1 cellular context compared by ENCODE assay signal in the genomic region with DNA sequence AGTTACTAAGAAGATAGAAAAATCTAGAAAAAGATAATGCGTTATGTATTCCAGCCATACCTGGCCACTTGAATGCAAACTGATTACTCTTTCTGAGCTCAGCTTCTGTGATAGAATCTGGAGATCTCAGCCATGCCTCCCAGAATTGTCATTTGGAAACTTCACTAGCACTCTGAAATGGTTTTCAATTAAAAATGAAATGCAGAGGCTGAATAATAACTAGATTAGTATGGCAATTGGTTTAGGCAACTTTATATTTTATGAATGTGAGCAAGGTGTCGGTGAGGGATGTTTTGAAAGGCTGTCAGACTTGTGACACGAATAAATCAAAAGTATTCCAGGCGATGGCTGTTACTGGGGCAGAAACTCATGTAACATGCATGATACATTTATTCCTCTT.
TF ChIP-seq lines count a peak whose summit lies in the region.

No MANE protein-coding gene starts in this region.

TF ChIP-seq in SK-N-SH, 30 proteins besides CTCF, POLR2A, EP300 and RAD21 (continued from another document):
- TF ChIP-seq, protein P1, sequence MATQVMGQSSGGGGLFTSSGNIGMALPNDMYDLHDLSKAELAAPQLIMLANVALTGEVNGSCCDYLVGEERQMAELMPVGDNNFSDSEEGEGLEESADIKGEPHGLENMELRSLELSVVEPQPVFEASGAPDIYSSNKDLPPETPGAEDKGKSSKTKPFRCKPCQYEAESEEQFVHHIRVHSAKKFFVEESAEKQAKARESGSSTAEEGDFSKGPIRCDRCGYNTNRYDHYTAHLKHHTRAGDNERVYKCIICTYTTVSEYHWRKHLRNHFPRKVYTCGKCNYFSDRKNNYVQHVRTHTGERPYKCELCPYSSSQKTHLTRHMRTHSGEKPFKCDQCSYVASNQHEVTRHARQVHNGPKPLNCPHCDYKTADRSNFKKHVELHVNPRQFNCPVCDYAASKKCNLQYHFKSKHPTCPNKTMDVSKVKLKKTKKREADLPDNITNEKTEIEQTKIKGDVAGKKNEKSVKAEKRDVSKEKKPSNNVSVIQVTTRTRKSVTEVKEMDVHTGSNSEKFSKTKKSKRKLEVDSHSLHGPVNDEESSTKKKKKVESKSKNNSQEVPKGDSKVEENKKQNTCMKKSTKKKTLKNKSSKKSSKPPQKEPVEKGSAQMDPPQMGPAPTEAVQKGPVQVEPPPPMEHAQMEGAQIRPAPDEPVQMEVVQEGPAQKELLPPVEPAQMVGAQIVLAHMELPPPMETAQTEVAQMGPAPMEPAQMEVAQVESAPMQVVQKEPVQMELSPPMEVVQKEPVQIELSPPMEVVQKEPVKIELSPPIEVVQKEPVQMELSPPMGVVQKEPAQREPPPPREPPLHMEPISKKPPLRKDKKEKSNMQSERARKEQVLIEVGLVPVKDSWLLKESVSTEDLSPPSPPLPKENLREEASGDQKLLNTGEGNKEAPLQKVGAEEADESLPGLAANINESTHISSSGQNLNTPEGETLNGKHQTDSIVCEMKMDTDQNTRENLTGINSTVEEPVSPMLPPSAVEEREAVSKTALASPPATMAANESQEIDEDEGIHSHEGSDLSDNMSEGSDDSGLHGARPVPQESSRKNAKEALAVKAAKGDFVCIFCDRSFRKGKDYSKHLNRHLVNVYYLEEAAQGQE (IDR thresholded peaks at IDR 0.05; ENCODE audit: low read depth, low read length): no peak
- TF ChIP-seq, protein P2, sequence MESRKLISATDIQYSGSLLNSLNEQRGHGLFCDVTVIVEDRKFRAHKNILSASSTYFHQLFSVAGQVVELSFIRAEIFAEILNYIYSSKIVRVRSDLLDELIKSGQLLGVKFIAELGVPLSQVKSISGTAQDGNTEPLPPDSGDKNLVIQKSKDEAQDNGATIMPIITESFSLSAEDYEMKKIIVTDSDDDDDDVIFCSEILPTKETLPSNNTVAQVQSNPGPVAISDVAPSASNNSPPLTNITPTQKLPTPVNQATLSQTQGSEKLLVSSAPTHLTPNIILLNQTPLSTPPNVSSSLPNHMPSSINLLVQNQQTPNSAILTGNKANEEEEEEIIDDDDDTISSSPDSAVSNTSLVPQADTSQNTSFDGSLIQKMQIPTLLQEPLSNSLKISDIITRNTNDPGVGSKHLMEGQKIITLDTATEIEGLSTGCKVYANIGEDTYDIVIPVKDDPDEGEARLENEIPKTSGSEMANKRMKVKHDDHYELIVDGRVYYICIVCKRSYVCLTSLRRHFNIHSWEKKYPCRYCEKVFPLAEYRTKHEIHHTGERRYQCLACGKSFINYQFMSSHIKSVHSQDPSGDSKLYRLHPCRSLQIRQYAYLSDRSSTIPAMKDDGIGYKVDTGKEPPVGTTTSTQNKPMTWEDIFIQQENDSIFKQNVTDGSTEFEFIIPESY (IDR thresholded peaks at IDR 0.05; ENCODE audit: borderline replicate concordance, low read depth): no peak
- no peak for TF ChIP-seq GATA2 (CRISPR knock-in tag; IDR thresholded peaks at IDR 0.05)
- no peak for TF ChIP-seq FOXM1 (IDR thresholded peaks at IDR 0.05; ENCODE audit: low read depth)
- TF ChIP-seq ELF1 (IDR thresholded peaks at IDR 0.05): no peak
- no peak for TF ChIP-seq NRF1 (IDR thresholded peaks at IDR 0.05; ENCODE audit: low read depth, low read length)
- TF ChIP-seq, protein P3, sequence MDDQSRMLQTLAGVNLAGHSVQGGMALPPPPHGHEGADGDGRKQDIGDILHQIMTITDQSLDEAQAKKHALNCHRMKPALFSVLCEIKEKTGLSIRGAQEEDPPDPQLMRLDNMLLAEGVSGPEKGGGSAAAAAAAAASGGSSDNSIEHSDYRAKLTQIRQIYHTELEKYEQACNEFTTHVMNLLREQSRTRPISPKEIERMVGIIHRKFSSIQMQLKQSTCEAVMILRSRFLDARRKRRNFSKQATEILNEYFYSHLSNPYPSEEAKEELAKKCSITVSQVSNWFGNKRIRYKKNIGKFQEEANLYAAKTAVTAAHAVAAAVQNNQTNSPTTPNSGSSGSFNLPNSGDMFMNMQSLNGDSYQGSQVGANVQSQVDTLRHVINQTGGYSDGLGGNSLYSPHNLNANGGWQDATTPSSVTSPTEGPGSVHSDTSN (IDR thresholded peaks at IDR 0.05): no peak
- no peak for TF ChIP-seq NFIC (IDR thresholded peaks at IDR 0.05; ENCODE audit: borderline replicate concordance)
- TF ChIP-seq, protein P4, sequence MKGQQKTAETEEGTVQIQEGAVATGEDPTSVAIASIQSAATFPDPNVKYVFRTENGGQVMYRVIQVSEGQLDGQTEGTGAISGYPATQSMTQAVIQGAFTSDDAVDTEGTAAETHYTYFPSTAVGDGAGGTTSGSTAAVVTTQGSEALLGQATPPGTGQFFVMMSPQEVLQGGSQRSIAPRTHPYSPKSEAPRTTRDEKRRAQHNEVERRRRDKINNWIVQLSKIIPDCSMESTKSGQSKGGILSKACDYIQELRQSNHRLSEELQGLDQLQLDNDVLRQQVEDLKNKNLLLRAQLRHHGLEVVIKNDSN (IDR thresholded peaks at IDR 0.05; ENCODE audit: borderline replicate concordance, low read depth): no peak
